Comparison of ENCODE assay signal across 8 cellular contexts in genomic region chr15:50148362-50148963, GRCh38. TPM values are rescaled to one million over a fixed set of nuclear protein-coding genes. Genes with fewer than 3 reads are reported as not detected.
DNase-seq lines count a peak whose midpoint lies in the region; ATAC-seq and TF ChIP-seq lines count a peak whose summit lies in the region.

No MANE protein-coding gene starts in this region.

- ATAC-seq in HG03378 (IDR thresholded peaks at IDR 0.05; ENCODE audit: unreplicated experiment), result no peak

- no peaks in the 10 kb centered on the region for H3K36me3 Mint-ChIP-seq in neural crest cell (ENCODE audit: low read depth)

- no peaks in the 10 kb centered on the region for H3K27me3 Mint-ChIP-seq in neural crest cell (ENCODE audit: low read depth)

- peaks cover 4% of the 10 kb centered on the region for H3K4me1 Mint-ChIP-seq in neural crest cell

- DNase-seq in GM10266 (ENCODE audit: extremely low spot score) (no peak), NCI-H524 (lab: John Stamatoyannopoulos, UW) (peak; percentile 92 to 95), choroid plexus epithelial cell (ENCODE audit: low read depth) (peak; percentile 91), neural crest cell (ENCODE audit: low read depth, low spot score) (peak; percentile 16), epidermal melanocyte (ENCODE audit: insufficient read length, low spot score) (no peak)
- no peak for DNase-seq in stimulated activated CD8-positive, alpha-beta memory T cell treated with anti-CD3 and anti-CD28 coated beads, Interleukin-4, amount 100 ng/mL, for 48 hours
- no peak for DNase-seq in stimulated activated CD4-positive, alpha-beta T cell treated with anti-CD3 and anti-CD28 coated beads, Interleukin-4, amount 100 ng/mL, for 4 hours

- no peak overlapping the region for H3K4me3 Mint-ChIP-seq in neural crest cell

- TF ChIP-seq CTCF in GM10266 (IDR thresholded peaks at IDR 0.05; ENCODE audit: control insufficient read depth, insufficient read depth, low read depth, missing control alignments), result peak; percentile 45
- TF ChIP-seq CTCF in choroid plexus epithelial cell (conservative IDR thresholded peaks at IDR 0.05; ENCODE audit: low read depth, low read length), result peak; percentile 89
- peak; percentile 60 for TF ChIP-seq CTCF in neural crest cell (conservative IDR thresholded peaks at IDR 0.05)

- no peaks in the 10 kb centered on the region for H3K9me3 Mint-ChIP-seq in neural crest cell

- H3K27ac Mint-ChIP-seq in neural crest cell (ENCODE audit: unreplicated experiment), result no peak overlapping the region

- no peak overlapping the region for H3K4me3 ChIP-seq in choroid plexus epithelial cell (ENCODE audit: low read depth, low read length)

RNA-seq across cellular contexts. Expression of gene ATP8B4, which starts 29.4 kb away (rescaled TPM):
- 0.18 TPM in 1 of 2 replicates, not detected in the other for total RNA-seq in neural crest cell

RNA-seq across cellular contexts. Expression of gene SLC27A2, which starts 33.5 kb away (rescaled TPM):
- total RNA-seq in neural crest cell, result 0.86 and 0.91 TPM in 2 replicates

Comparison
In these comparisons a context has a peak if more than half of its experiments do, and no peak if none do; other contexts are left out.
1. DNase-seq: peak in NCI-H524 (2 of 2), choroid plexus epithelial cell (single experiment) and neural crest cell (single experiment); none in GM10266 (single experiment), stimulated activated CD8-positive, alpha-beta memory T cell treated with anti-CD3 and anti-CD28 coated beads, Interleukin-4, amount 100 ng/mL, for 48 hours (single experiment), epidermal melanocyte (single experiment) and stimulated activated CD4-positive, alpha-beta T cell treated with anti-CD3 and anti-CD28 coated beads, Interleukin-4, amount 100 ng/mL, for 4 hours (0 of 2).
2. Peak in every context shown above with its lines, with median percentiles within 50 percentile points of each other: CTCF ChIP-seq.